Comparison of ENCODE assay signal across 8 cellular contexts in genomic region chr4:98929341-98930267, GRCh38. TPM values are rescaled to one million over a fixed set of nuclear protein-coding genes. Genes with fewer than 3 reads are reported as not detected.
DNase-seq lines count a peak whose midpoint lies in the region; ATAC-seq, FAIRE-seq and TF ChIP-seq lines count a peak whose summit lies in the region.

No MANE protein-coding gene starts in this region.

- CTCF ChIA-PET in activated naive CD4-positive, alpha-beta T cell treated with anti-CD3 and anti-CD28 coated beads for 36 hours (lab: Charles Lee): interaction anchor here (0.5 to 1.1 kb wide), 3 partner anchors 66 to 963 kb away, joined by 3 to 4 read pairs (median 3); partner anchors contain the start of gene METAP1

- H3K9me3 ChIP-seq in BE2C (no peaks in the 10 kb centered on the region), SJCRH30 (replicated peaks) (no peaks in the 10 kb centered on the region), pancreas (no peaks in the 10 kb centered on the region), upper lobe of left lung (no peaks in the 10 kb centered on the region)

- TF ChIP-seq CTCF in BE2C (IDR thresholded peaks at IDR 0.05; ENCODE audit: low read depth, low read length): no peak
- TF ChIP-seq CTCF in glutamatergic neuron (IDR thresholded peaks at IDR 0.05; ENCODE audit: partially characterized antibody, unreplicated experiment): no peak
- TF ChIP-seq CTCF in pancreas (IDR thresholded peaks at IDR 0.05): no peak
- TF ChIP-seq CTCF in upper lobe of left lung (IDR thresholded peaks at IDR 0.05): peak in 4 of 6 experiments; percentile 4 to 60 (median 54)

- no peak for FAIRE-seq in pancreas (lab: Jason Lieb, UNC)

- TF ChIP-seq POLR2A in GM19193 (IDR thresholded peaks at IDR 0.05; ENCODE audit: extremely low read depth, insufficient read depth, insufficient read length) (peak; percentile 74), upper lobe of left lung (IDR thresholded peaks at IDR 0.05) (peak in 3 of 4 donors; percentile 29 to 64 (median 46))

- peak in 1 of 4 donors; percentile 50 for TF ChIP-seq EP300 in upper lobe of left lung (IDR thresholded peaks at IDR 0.05)

- ATAC-seq in HG03378 (IDR thresholded peaks at IDR 0.05; ENCODE audit: unreplicated experiment) (peak; percentile 58), pancreas (peak; percentile 48 to 73 (median 54)), upper lobe of left lung (ENCODE audit: low FRiP score in 2 of 2) (peak; percentile 85 to 86)

- intact Hi-C loops in activated naive CD4-positive, alpha-beta T cell treated with anti-CD3 and anti-CD28 coated beads for 36 hours (cut with micrococcal nuclease): loop anchor here (1.0 to 2.0 kb wide), 18 partner anchors 10 to 1021 kb away; partner anchors contain the start of genes H2AZ1, METAP1, RAP1GDS1 and STPG2
- intact Hi-C loops in pancreas (cut with DNase I): no loop called here

- DNase-seq in BE2C: peak; percentile 44
- peak in 1 of 2 experiments; percentile 51 for DNase-seq in SJCRH30
- peak; percentile 80 for DNase-seq in activated naive CD4-positive, alpha-beta T cell treated with anti-CD3 and anti-CD28 coated beads for 36 hours
- peak; percentile 23 for DNase-seq in glutamatergic neuron
- DNase-seq in pancreas: peak in 5 of 6 donors; percentile 49 to 70 (median 63)
- peak; percentile 68 to 86 for DNase-seq in upper lobe of left lung

- H3K27me3 ChIP-seq in BE2C (no peaks in the 10 kb centered on the region), SJCRH30 (no peaks in the 10 kb centered on the region), pancreas (no peaks in the 10 kb centered on the region), upper lobe of left lung (no peaks in the 10 kb centered on the region)

- peak overlapping the region; percentile 87 for H3K4me3 Mint-ChIP-seq in activated naive CD4-positive, alpha-beta T cell treated with anti-CD3 and anti-CD28 coated beads for 36 hours
- peak overlapping the region; percentile 99 for H3K4me3 Mint-ChIP-seq in glutamatergic neuron (ENCODE audit: unreplicated experiment)

- peaks cover 15% of the 10 kb centered on the region for H3K36me3 Mint-ChIP-seq in activated naive CD4-positive, alpha-beta T cell treated with anti-CD3 and anti-CD28 coated beads for 36 hours (ENCODE audit: low read depth)
- peaks cover 4% of the 10 kb centered on the region for H3K36me3 Mint-ChIP-seq in glutamatergic neuron (ENCODE audit: unreplicated experiment)

- H3K27ac Mint-ChIP-seq in activated naive CD4-positive, alpha-beta T cell treated with anti-CD3 and anti-CD28 coated beads for 36 hours: peak overlapping the region; percentile 99
- H3K27ac Mint-ChIP-seq in glutamatergic neuron (ENCODE audit: unreplicated experiment): peak overlapping the region; percentile 95

- WGBS in pancreas, 2 donors: 6 to 7% methylated on average over 44 of the region's 44 CpGs
- WGBS in upper lobe of left lung, 2 donors: 14 to 16% methylated on average over 40 to 44 of the region's 44 CpGs

- H3K36me3 ChIP-seq in BE2C (peaks cover 21% of the 10 kb centered on the region), SJCRH30 (peaks cover 22% of the 10 kb centered on the region), pancreas (no peaks in the 10 kb centered on the region), upper lobe of left lung (peaks cover 0 to 3% (median 1%) of the 10 kb centered on the region in 4 donors)

- no peaks in the 10 kb centered on the region for H3K27me3 Mint-ChIP-seq in activated naive CD4-positive, alpha-beta T cell treated with anti-CD3 and anti-CD28 coated beads for 36 hours (ENCODE audit: low read depth)
- peaks cover 7% of the 10 kb centered on the region for H3K27me3 Mint-ChIP-seq in glutamatergic neuron (ENCODE audit: unreplicated experiment)

- H3K27ac ChIP-seq in SJCRH30 (peak overlapping the region; percentile 87), pancreas (peak overlapping the region; percentile 83 to 97 (median 92)), upper lobe of left lung (peak overlapping the region; percentile 89 to 98 (median 93))

- H3K4me3 ChIP-seq in BE2C (ENCODE audit: low read depth, low read length) (peak overlapping the region; percentile 93), SJCRH30 (peak overlapping the region; percentile 98), pancreas (peak overlapping the region; percentile 88 to 94 (median 92)), upper lobe of left lung (peak overlapping the region; percentile 59 to 92 (median 82))

- H3K4me1 Mint-ChIP-seq in activated naive CD4-positive, alpha-beta T cell treated with anti-CD3 and anti-CD28 coated beads for 36 hours (ENCODE audit: low read depth): peaks cover 33% of the 10 kb centered on the region
- peaks cover 4% of the 10 kb centered on the region for H3K4me1 Mint-ChIP-seq in glutamatergic neuron (ENCODE audit: low read depth, unreplicated experiment)

- H3K9me3 Mint-ChIP-seq in activated naive CD4-positive, alpha-beta T cell treated with anti-CD3 and anti-CD28 coated beads for 36 hours: no peaks in the 10 kb centered on the region
- H3K9me3 Mint-ChIP-seq in glutamatergic neuron (ENCODE audit: unreplicated experiment): peaks cover 10% of the 10 kb centered on the region

- H3K4me1 ChIP-seq in BE2C: no peaks in the 10 kb centered on the region
- H3K4me1 ChIP-seq in SJCRH30: no peaks in the 10 kb centered on the region
- peaks cover 8 to 10% (median 9%) of the 10 kb centered on the region in 3 donors for H3K4me1 ChIP-seq in pancreas
- peaks cover 3 to 15% (median 15%) of the 10 kb centered on the region in 4 donors for H3K4me1 ChIP-seq in upper lobe of left lung

RNA-seq across cellular contexts. Expression of gene EIF4E, which starts 0.7 kb away (rescaled TPM):
- polyA plus RNA-seq in BE2C (2012; ENCODE audit: insufficient read depth, insufficient read length, low read depth): 66.2 TPM
- total RNA-seq in SJCRH30 (2014; rRNA removed; shearing (Covaris generic)): 191 and 202 TPM in 2 replicates
- total RNA-seq in activated naive CD4-positive, alpha-beta T cell treated with anti-CD3 and anti-CD28 coated beads for 36 hours: 100 to 1,000 TPM; 104 to 116 TPM
- total RNA-seq in glutamatergic neuron (ENCODE audit: unreplicated experiment) (92.8 TPM), pancreas (10 to 100 TPM; 14.8 to 31.8 (median 23.6) TPM), upper lobe of left lung (100 to 1,000 TPM in 1 of 6 donors, 10 to 100 TPM in 5; 20.8 to 109 (median 59.5) TPM)
- 10 to 100 TPM in 1 of 2 donors, 1 to 10 TPM in 1; 6.3 to 22.0 TPM for polyA plus RNA-seq in pancreas

Comparison
In these comparisons a context has a peak if more than half of its experiments do, and no peak if none do; other contexts are left out.
1. CTCF ChIP-seq: peak in upper lobe of left lung (4 of 6); none in BE2C (single experiment), glutamatergic neuron (single experiment) and pancreas (0 of 4).
2. Peak in every context shown above with its lines, with median percentiles within 50 percentile points of each other: H3K4me3 ChIP-seq, ATAC-seq and H3K27ac ChIP-seq.